Comparison of ENCODE assay signal across 11 cellular contexts in the genomic region with DNA sequence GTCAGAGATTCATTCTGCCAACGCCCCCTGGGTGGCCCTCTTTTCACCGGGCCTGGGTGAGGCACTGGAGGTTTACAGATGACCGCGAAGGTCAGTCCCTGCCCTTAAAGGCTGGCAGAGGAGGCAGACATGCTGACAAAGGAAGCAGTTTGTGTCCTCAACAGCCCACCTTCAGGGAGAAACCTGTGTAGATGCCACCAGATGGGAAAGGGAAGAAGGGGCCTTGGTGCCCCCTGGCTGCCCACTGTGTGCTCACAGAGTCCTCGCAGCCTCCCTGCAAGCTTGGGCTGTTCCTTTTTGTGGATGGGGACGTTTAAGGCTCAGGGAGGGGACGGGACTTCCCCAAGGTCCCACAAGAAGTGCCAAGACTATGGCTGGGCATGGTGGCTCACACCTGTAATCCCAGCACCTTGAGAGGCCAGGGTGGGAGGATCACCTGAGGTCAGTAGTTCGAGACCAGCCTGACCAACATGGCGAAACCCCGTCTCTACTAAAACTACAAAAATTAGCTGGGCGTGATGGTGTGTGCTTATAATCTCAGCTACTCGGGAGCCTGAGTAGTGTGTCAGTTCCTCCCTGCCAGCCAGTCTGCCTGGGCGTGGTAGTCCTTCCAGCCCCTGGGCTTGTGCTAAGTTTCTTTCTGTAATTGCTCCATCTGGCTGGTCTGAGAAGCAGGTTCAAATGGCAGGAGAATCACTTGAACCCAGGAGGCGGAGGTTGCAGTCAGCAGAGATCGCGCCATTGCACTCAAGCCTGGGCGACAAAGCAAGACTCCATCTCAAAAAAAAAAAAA. TPM values are rescaled to one million over a fixed set of nuclear protein-coding genes. Genes with fewer than 3 reads are reported as not detected.
DNase-seq lines count a peak whose midpoint lies in the region; ATAC-seq and TF ChIP-seq lines count a peak whose summit lies in the region.
"Had no signal": no experiment of that assay in that cellular context is flagged by ENCODE, and none has a peak within 500 bp of the region (broad histone marks: within the 10 kb centered on the region; RNA-seq: fewer than 3 reads in every experiment).

No MANE protein-coding gene starts in this region.

- peak overlapping the region; percentile 17 for H2AK5ac ChIP-seq in neuronal stem cell (ENCODE audit: low read depth, low read length)

- TF ChIP-seq CTCF in GM06990 (IDR thresholded peaks at IDR 0.05; ENCODE audit: insufficient read depth, low read length, poor library complexity, severe bottlenecking) (no peak), OCI-LY7 (conservative IDR thresholded peaks at IDR 0.05; ENCODE audit: low read length) (peak; percentile 69), coronary artery (IDR thresholded peaks at IDR 0.05) (no peak)

- CTCF ChIA-PET in OCI-LY7 (lab: Charles Lee; ENCODE audit: unreplicated experiment) = no interaction called here

- H3K36me3 ChIP-seq in GM06990 (ENCODE audit: control insufficient read depth, insufficient read depth, low read length) = peaks cover 48% of the 10 kb centered on the region
- H3K36me3 ChIP-seq in OCI-LY7 (ENCODE audit: insufficient read depth, low read length) = no peaks in the 10 kb centered on the region
- peaks cover 0 to 45% of the 10 kb centered on the region in 2 donors for H3K36me3 ChIP-seq in neuronal stem cell (replicated peaks in 1 of 2; ENCODE audit: control insufficient read depth in 2 of 2, insufficient read depth in 2 of 2, low read length in 2 of 2)
- H3K36me3 ChIP-seq: cardiac muscle cell, right atrium auricular region had no signal

- BruUV-seq in OCI-LY7 (replicated peaks; lab: Mats Ljungman, UMichigan) = no TSS peak

- H3K23ac ChIP-seq in neuronal stem cell (ENCODE audit: low read depth, low read length, poor library complexity) = no peak overlapping the region

- H2BK15ac ChIP-seq in neuronal stem cell (ENCODE audit: low read length) = no peak overlapping the region

- H3K4me1 ChIP-seq in OCI-LY7 (ENCODE audit: insufficient read depth, low read length, poor library complexity, severe bottlenecking) = peaks cover 45% of the 10 kb centered on the region
- H3K4me1 ChIP-seq in neuronal stem cell (ENCODE audit: control insufficient read depth in 2 of 2, insufficient read depth in 1 of 2, low read depth in 1 of 2, low read length in 2 of 2) = peaks cover 6 to 32% of the 10 kb centered on the region in 2 donors

- peak overlapping the region; percentile 35 for H3K4me3 ChIP-seq in GM06990 (replicated peaks; ENCODE audit: low read depth, low read length)
- no peak overlapping the region for H3K4me3 ChIP-seq in OCI-LY7 (ENCODE audit: low read depth, low read length, poor library complexity, severe bottlenecking)
- H3K4me3 ChIP-seq in neuronal stem cell (ENCODE audit: low read length in 2 of 2) = no peak overlapping the region
- H3K4me3 ChIP-seq in coronary artery = no peak overlapping the region
- H3K4me3 ChIP-seq: cardiac muscle cell, right atrium auricular region had no signal

- H3K9me2 ChIP-seq in OCI-LY7 (ENCODE audit: insufficient read depth, low read length) = no peaks in the 10 kb centered on the region

- POLR2A ChIA-PET in OCI-LY7 (lab: Charles Lee) = interaction anchor here (1.0 kb wide), 1 partner anchor 90 kb away, joined by 3 read pairs; no protein-coding TSS in a partner anchor

- H4K20me1 ChIP-seq in OCI-LY7 (ENCODE audit: insufficient read depth, low read length) = no peaks in the 10 kb centered on the region; the same call in 1 of the 2 replicates

- H3K4me2 ChIP-seq in OCI-LY7 (ENCODE audit: low read length) = no peak overlapping the region
- no peak overlapping the region for H3K4me2 ChIP-seq in neuronal stem cell (ENCODE audit: insufficient read depth, low read length, poor library complexity, severe bottlenecking)

- H3K14ac ChIP-seq in neuronal stem cell (ENCODE audit: low read length) = no peak overlapping the region

- H3K27me3 ChIP-seq in GM06990 (replicated peaks; ENCODE audit: control insufficient read depth, insufficient read depth, low read length) (no peaks in the 10 kb centered on the region), neuronal stem cell (ENCODE audit: control insufficient read depth in 3 of 3, insufficient read depth in 3 of 3, low read depth in 1 of 3, low read length in 3 of 3) (no peaks in the 10 kb centered on the region)
- H3K27me3 ChIP-seq: cardiac muscle cell, right atrium auricular region had no signal

- H2BK12ac ChIP-seq in neuronal stem cell (ENCODE audit: low read length) = no peak overlapping the region

- no peak overlapping the region for H4K8ac ChIP-seq in neuronal stem cell (ENCODE audit: low read depth, low read length)

- H3K79me1 ChIP-seq in neuronal stem cell (ENCODE audit: low read depth, low read length) = peaks cover 13% of the 10 kb centered on the region

- no peak overlapping the region for H2AFZ ChIP-seq in OCI-LY7 (ENCODE audit: low read length)
- no peak overlapping the region for H2AFZ ChIP-seq in neuronal stem cell (ENCODE audit: low read length)

- H4K91ac ChIP-seq in neuronal stem cell (ENCODE audit: low read depth, low read length, poor library complexity) = no peak overlapping the region

- H2BK120ac ChIP-seq in neuronal stem cell (ENCODE audit: low read depth, low read length) = no peak overlapping the region

- H3K4ac ChIP-seq in neuronal stem cell (ENCODE audit: low read length) = peak overlapping the region; percentile 15

- no peak overlapping the region for H3K18ac ChIP-seq in neuronal stem cell (ENCODE audit: low read length)

- no peak overlapping the region for H3K9ac ChIP-seq in neuronal stem cell (ENCODE audit: low read depth, low read length, poor library complexity)

- ATAC-seq in HG03342 (IDR thresholded peaks at IDR 0.05; ENCODE audit: unreplicated experiment) = no peak

- H3K9me3 ChIP-seq in OCI-LY7 (ENCODE audit: low read length) (no peaks in the 10 kb centered on the region), neuronal stem cell (replicated peaks in 1 of 2; ENCODE audit: control insufficient read depth in 2 of 2, insufficient read depth in 1 of 2, low read depth in 1 of 2, low read length in 2 of 2) (no peaks in the 10 kb centered on the region)
- H3K9me3 ChIP-seq: right atrium auricular region had no signal

- no peak overlapping the region for H3K27ac ChIP-seq in OCI-LY7 (ENCODE audit: low read depth, low read length, poor library complexity, severe bottlenecking)
- H3K27ac ChIP-seq in neuronal stem cell (replicated peaks; ENCODE audit: low read length) = no peak overlapping the region
- peak overlapping the region in 1 of 2 donors; percentile 39 for H3K27ac ChIP-seq in coronary artery
- H3K27ac ChIP-seq: cardiac muscle cell, right atrium auricular region had no signal

- H2BK5ac ChIP-seq in neuronal stem cell (ENCODE audit: low read length) = no peak overlapping the region

- intact Hi-C loops in OCI-LY7 (cut with micrococcal nuclease; ENCODE audit: unreplicated experiment) = loop anchor here (1.0 kb wide), 1 partner anchor 168 kb away; no protein-coding TSS in a partner anchor

- no CpG with 5 or more reads among the region's 17 CpGs for WGBS in neuronal stem cell (ENCODE audit: extremely low coverage in 2 of 2, insufficient read length in 2 of 2, insufficient replicate concordance in 1 of 2), 2 donors

- DNase-seq in GM06990 (ENCODE audit: extremely low read depth, insufficient read length) (no peak), OCI-LY7 (ENCODE audit: low spot score) (peak; percentile 60), dermis blood vessel endothelial cell (peak; percentile 73), neuronal stem cell (ENCODE audit: low spot score) (no peak), NCI-H2196 treated with DMSO at 0.1 percent for 48 hours (lab: John Stamatoyannopoulos, UW; ENCODE audit: unreplicated experiment) (no peak), coronary artery (ENCODE audit: low spot score) (no peak)
- no peak for DNase-seq in stimulated activated naive CD4-positive, alpha-beta T cell treated with Interleukin-2 at 50 U/mL for 16 hours (lab: John Stamatoyannopoulos, UW)
- DNase-seq: NCI-H510A had no signal

- no peaks in the 10 kb centered on the region for H3K79me2 ChIP-seq in OCI-LY7 (ENCODE audit: insufficient read depth, low read depth, low read length)

RNA-seq across cellular contexts. Expression of a gene that starts 36.2 kb away (rescaled TPM):
- 4.4 and 5.6 TPM in 2 replicates for total RNA-seq in OCI-LY7 (2014; rRNA removed; shearing (Covaris generic))
- total RNA-seq in OCI-LY7 (2022) (12.1 and 16.4 TPM in 2 replicates), dermis blood vessel endothelial cell (18.7 and 25.6 TPM in 2 replicates)
- polyA plus RNA-seq in neuronal stem cell (2013, experiment 1 of 2) = 43.4 TPM
- polyA plus RNA-seq in neuronal stem cell (2013, experiment 2 of 2) = 43.4 TPM

Comparison
In these comparisons a context has a peak if more than half of its experiments do, and no peak if none do; other contexts are left out.
1. DNase-seq: peak in OCI-LY7 (single experiment) and dermis blood vessel endothelial cell (single experiment); none in GM06990 (single experiment), neuronal stem cell (single experiment), NCI-H2196 treated with DMSO at 0.1 percent for 48 hours (single experiment), stimulated activated naive CD4-positive, alpha-beta T cell treated with Interleukin-2 at 50 U/mL for 16 hours (single experiment) and coronary artery (single experiment).